ENCODE assay signal across 15 cellular contexts in the genomic region with DNA sequence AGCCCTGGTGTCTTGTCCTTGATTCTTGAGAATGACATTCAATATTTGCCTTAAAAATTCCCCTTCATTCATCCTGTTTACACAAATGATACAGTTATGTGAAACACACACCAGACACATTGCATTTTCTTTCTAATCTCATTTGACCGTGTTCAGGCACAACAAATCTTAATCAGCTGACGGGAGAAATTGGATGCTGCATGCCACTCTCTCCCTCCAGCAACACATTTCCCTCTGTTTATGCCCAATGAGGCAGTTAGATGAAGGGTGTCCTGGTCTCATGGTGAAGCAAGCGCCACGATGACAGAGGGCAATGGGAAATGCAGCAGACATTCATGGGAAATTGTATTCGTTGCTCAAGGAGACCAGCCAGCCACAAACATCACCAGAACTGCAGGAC. TPM values are rescaled to one million over a fixed set of nuclear protein-coding genes. Genes with fewer than 3 reads are reported as not detected.
"Had no signal": no experiment of that assay in that cellular context is flagged by ENCODE, and none has a peak within 500 bp of the region (broad histone marks: within the 10 kb centered on the region; RNA-seq: fewer than 3 reads in every experiment).

No MANE protein-coding gene starts in this region.

- FAIRE-seq: endometrium, kidney, urothelium cell line had no signal

- H3K4me1 Mint-ChIP-seq: activated naive CD8-positive, alpha-beta T cell treated with anti-CD3 and anti-CD28 coated beads, Interleukin-2, amount 10 ng/mL, durations not matched to agents 7 days and 5 days; stimulated activated effector memory CD8-positive, alpha-beta T cell treated with anti-CD3 and anti-CD28 coated beads, Interleukin-12 subunit alpha, Interleukin-12 subunit beta, amount 100 ng/mL, for 72 hours had no signal

- H3K36me3 ChIP-seq: thyroid gland had no signal

- H3K9me3 Mint-ChIP-seq: activated naive CD8-positive, alpha-beta T cell treated with anti-CD3 and anti-CD28 coated beads, Interleukin-2, amount 10 ng/mL, durations not matched to agents 7 days and 5 days; neural crest cell; stimulated activated effector memory CD8-positive, alpha-beta T cell treated with anti-CD3 and anti-CD28 coated beads, Interleukin-12 subunit alpha, Interleukin-12 subunit beta, amount 100 ng/mL, for 72 hours had no signal

- H3K4me3 ChIP-seq: lung, thyroid gland had no signal

- H3K27ac Mint-ChIP-seq: activated naive CD8-positive, alpha-beta T cell treated with anti-CD3 and anti-CD28 coated beads, Interleukin-2, amount 10 ng/mL, durations not matched to agents 7 days and 5 days; stimulated activated effector memory CD8-positive, alpha-beta T cell treated with anti-CD3 and anti-CD28 coated beads, Interleukin-12 subunit alpha, Interleukin-12 subunit beta, amount 100 ng/mL, for 72 hours had no signal

- ATAC-seq: activated CD4-positive, CD25-positive, alpha-beta regulatory T cell treated with anti-CD3 and anti-CD28 coated beads, Interleukin-2, amount 50 U/mL, for 24 hours; stimulated activated effector memory CD8-positive, alpha-beta T cell treated with anti-CD3 and anti-CD28 coated beads, Interleukin-12 subunit alpha, Interleukin-12 subunit beta, amount 100 ng/mL, for 72 hours had no signal

- H3K4me3 Mint-ChIP-seq: activated naive CD8-positive, alpha-beta T cell treated with anti-CD3 and anti-CD28 coated beads, Interleukin-2, amount 10 ng/mL, durations not matched to agents 7 days and 5 days; neural crest cell; stimulated activated effector memory CD8-positive, alpha-beta T cell treated with anti-CD3 and anti-CD28 coated beads, Interleukin-12 subunit alpha, Interleukin-12 subunit beta, amount 100 ng/mL, for 72 hours had no signal

- DNase-seq: activated CD4-positive, alpha-beta T cell treated with anti-CD3 and anti-CD28 coated beads, Interleukin-2, amount 50 U/mL, for 1 hour; activated CD8-positive, alpha-beta memory T cell treated with anti-CD3 and anti-CD28 coated beads for 24 hours; activated naive CD4-positive, alpha-beta T cell; activated naive CD8-positive, alpha-beta T cell treated with anti-CD3 and anti-CD28 coated beads, Interleukin-2, amount 10 ng/mL, durations not matched to agents 7 days and 5 days; activated T-cell treated with anti-CD3 and anti-CD28 coated beads for 4 hours; kidney; T-helper 9 cell; thyroid gland had no signal

- H3K27ac ChIP-seq: thyroid gland had no signal

- H3K36me3 Mint-ChIP-seq: activated naive CD8-positive, alpha-beta T cell treated with anti-CD3 and anti-CD28 coated beads, Interleukin-2, amount 10 ng/mL, durations not matched to agents 7 days and 5 days; stimulated activated effector memory CD8-positive, alpha-beta T cell treated with anti-CD3 and anti-CD28 coated beads, Interleukin-12 subunit alpha, Interleukin-12 subunit beta, amount 100 ng/mL, for 72 hours had no signal

- H3K27me3 ChIP-seq: thyroid gland had no signal

- H3K9me3 ChIP-seq: thyroid gland had no signal

RNA-seq across cellular contexts. Expression of gene FGF1, which starts 3.2 kb away (rescaled TPM):
- total RNA-seq: activated naive CD8-positive, alpha-beta T cell treated with anti-CD3 and anti-CD28 coated beads, Interleukin-2, amount 10 ng/mL, durations not matched to agents 7 days and 5 days; neural crest cell; pulmonary artery endothelial cell had no signal
